ENCODE assay signal across 8 cellular contexts in the genomic region with DNA sequence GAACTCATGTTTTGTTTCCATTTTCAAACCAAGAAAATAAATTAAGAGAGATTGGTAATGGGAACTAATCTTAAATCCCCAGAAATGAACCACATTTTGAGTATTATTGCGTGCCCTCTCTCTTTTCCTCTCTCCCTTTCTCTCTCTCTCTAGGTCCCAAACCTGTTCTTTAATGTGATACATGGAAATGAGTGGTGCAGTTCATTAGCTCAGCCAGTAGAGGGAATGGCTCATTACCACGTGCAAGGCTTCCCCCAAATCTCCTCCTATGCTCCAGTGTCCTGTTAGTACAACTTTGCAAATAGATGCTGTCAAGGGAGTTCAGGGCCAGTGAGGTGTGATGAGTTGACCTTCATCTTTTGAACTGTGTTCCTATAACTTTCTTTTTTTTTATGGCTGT.
A peak's percentile ranks its signal among the peaks of the same experiment; 100 is the strongest.
DNase-seq lines count a peak whose midpoint lies in the region; ATAC-seq and TF ChIP-seq lines count a peak whose summit lies in the region.

No MANE protein-coding gene starts in this region.

- H3K23ac ChIP-seq in trophoblast cell (ENCODE audit: low read length): no peak overlapping the region

- no peaks in the 10 kb centered on the region for H3K27me3 ChIP-seq in CD8-positive, alpha-beta memory T cell (ENCODE audit: insufficient read depth, low read length, poor library complexity, severe bottlenecking)
- H3K27me3 ChIP-seq in OCI-LY3 (ENCODE audit: low read depth, low read length) (no peaks in the 10 kb centered on the region), endodermal cell (ENCODE audit: control insufficient read depth, insufficient read depth, low read length, poor library complexity, severe bottlenecking) (no peaks in the 10 kb centered on the region), trophoblast cell (ENCODE audit: insufficient read depth, low read length) (no peaks in the 10 kb centered on the region)

- peak overlapping the region in 2 of 8 donors; percentile 3 to 72 for H3K27ac Mint-ChIP-seq in CD8-positive, alpha-beta memory T cell
- no peak overlapping the region for H3K27ac Mint-ChIP-seq in endodermal cell

- H2BK120ac ChIP-seq in trophoblast cell (ENCODE audit: insufficient read depth, low read length, poor library complexity): no peak overlapping the region

- no peak overlapping the region for H3K4me3 ChIP-seq in CD8-positive, alpha-beta memory T cell (ENCODE audit: low read length)
- H3K4me3 ChIP-seq in OCI-LY3 (ENCODE audit: low read length) (no peak overlapping the region), endodermal cell (ENCODE audit: low read length) (no peak overlapping the region), trophoblast cell (ENCODE audit: low read depth, low read length) (no peak overlapping the region)

- H3K4me3 Mint-ChIP-seq in CD8-positive, alpha-beta memory T cell: no peak overlapping the region
- no peak overlapping the region for H3K4me3 Mint-ChIP-seq in endodermal cell

- peak in 3 of 5 donors; percentile 10 to 48 (median 13) for DNase-seq in CD8-positive, alpha-beta memory T cell
- DNase-seq in endodermal cell (peak; percentile 52), trophoblast cell (peak; percentile 16 to 59), C1 segment of cervical spinal cord (lab: John Stamatoyannopoulos, UW) (no peak), foreskin melanocyte (no peak)

- no peaks in the 10 kb centered on the region for H3K4me1 ChIP-seq in CD8-positive, alpha-beta memory T cell (ENCODE audit: insufficient read depth, low read length)
- H3K4me1 ChIP-seq in OCI-LY3 (ENCODE audit: low read length) (no peaks in the 10 kb centered on the region), endodermal cell (ENCODE audit: control insufficient read depth, insufficient read depth, low read length) (no peaks in the 10 kb centered on the region), trophoblast cell (ENCODE audit: control insufficient read depth in 1 of 2, insufficient read depth in 2 of 2, low read length in 2 of 2) (no peaks in the 10 kb centered on the region)

- no peak overlapping the region for H2BK5ac ChIP-seq in trophoblast cell (ENCODE audit: low read depth, low read length, poor library complexity)

- H4K8ac ChIP-seq in trophoblast cell (ENCODE audit: low read depth, low read length): no peak overlapping the region

- TF ChIP-seq CTCF in OCI-LY3 (IDR thresholded peaks at IDR 0.05; ENCODE audit: low read depth, low read length) (peak; percentile 46), endodermal cell (conservative IDR thresholded peaks at IDR 0.05) (peak; percentile 83)

- H3K9ac ChIP-seq in OCI-LY3 (ENCODE audit: low read length): no peak overlapping the region
- H3K9ac ChIP-seq in endodermal cell (ENCODE audit: extremely low read depth, low read length, poor library complexity, severe bottlenecking): no peak overlapping the region
- no peak overlapping the region for H3K9ac ChIP-seq in trophoblast cell (ENCODE audit: low read length)

- H4K20me1 ChIP-seq in OCI-LY3 (ENCODE audit: insufficient read depth, low read length): no peaks in the 10 kb centered on the region

- H4K12ac ChIP-seq in trophoblast cell (ENCODE audit: low read depth, low read length): no peak overlapping the region

- H2AFZ ChIP-seq in OCI-LY3 (ENCODE audit: low read depth, low read length) (no peak overlapping the region), trophoblast cell (ENCODE audit: insufficient read depth, low read length, poor library complexity) (no peak overlapping the region)

- H3K79me2 ChIP-seq in OCI-LY3 (ENCODE audit: low read length): no peaks in the 10 kb centered on the region
- no peaks in the 10 kb centered on the region for H3K79me2 ChIP-seq in trophoblast cell (ENCODE audit: control insufficient read depth, insufficient read depth, low read length, poor library complexity)

- 8% methylated on average over 1 of the region's 2 CpGs; no CpG with 5 or more reads in 1 of the 2 experiments for WGBS in endodermal cell (ENCODE audit: insufficient coverage in 1 of 2, insufficient read length in 1 of 2), 2 experiments
- WGBS in trophoblast cell (ENCODE audit: extremely low coverage, insufficient coverage, insufficient read length): no CpG with 5 or more reads among the region's 2 CpGs

- H3K14ac ChIP-seq in trophoblast cell (ENCODE audit: low read length): no peak overlapping the region

- peak; percentile 77 for ATAC-seq in GM18520 (IDR thresholded peaks at IDR 0.05; ENCODE audit: unreplicated experiment)
- peak; percentile 85 for ATAC-seq in HG03159 (IDR thresholded peaks at IDR 0.05; ENCODE audit: unreplicated experiment)

- H3K4me1 Mint-ChIP-seq in CD8-positive, alpha-beta memory T cell: peaks cover 0 to 7% (median 6%) of the 10 kb centered on the region in 3 donors
- no peaks in the 10 kb centered on the region for H3K4me1 Mint-ChIP-seq in endodermal cell

- peaks cover 1 to 5% of the 10 kb centered on the region in 2 donors for H3K27me3 Mint-ChIP-seq in CD8-positive, alpha-beta memory T cell
- peaks cover 1% of the 10 kb centered on the region for H3K27me3 Mint-ChIP-seq in endodermal cell (ENCODE audit: insufficient read depth)

- no peaks in the 10 kb centered on the region for H3K79me1 ChIP-seq in trophoblast cell (ENCODE audit: low read length)

- H3K4me2 ChIP-seq in OCI-LY3 (ENCODE audit: low read length): no peak overlapping the region
- no peak overlapping the region for H3K4me2 ChIP-seq in trophoblast cell (ENCODE audit: low read length)

- no peak overlapping the region for H2AK5ac ChIP-seq in trophoblast cell (ENCODE audit: low read length)

- POLR2A ChIA-PET in CD8-positive, alpha-beta memory T cell (lab: Charles Lee): no interaction called here

- no peak overlapping the region for H2BK12ac ChIP-seq in trophoblast cell (ENCODE audit: low read length)

- no peaks in the 10 kb centered on the region for H3K36me3 ChIP-seq in CD8-positive, alpha-beta memory T cell (ENCODE audit: insufficient read depth, low read length)
- H3K36me3 ChIP-seq in OCI-LY3 (replicated peaks; ENCODE audit: low read depth, low read length) (no peaks in the 10 kb centered on the region), endodermal cell (ENCODE audit: control insufficient read depth, insufficient read depth, low read length) (no peaks in the 10 kb centered on the region), trophoblast cell (ENCODE audit: control insufficient read depth in 1 of 2, insufficient read depth in 2 of 2, low read length in 2 of 2) (no peaks in the 10 kb centered on the region)

- no peaks in the 10 kb centered on the region for H3K9me3 ChIP-seq in CD8-positive, alpha-beta memory T cell (ENCODE audit: low read length)
- H3K9me3 ChIP-seq in OCI-LY3 (ENCODE audit: insufficient read depth, low read length): no peaks in the 10 kb centered on the region
- no peaks in the 10 kb centered on the region for H3K9me3 ChIP-seq in endodermal cell (ENCODE audit: control insufficient read depth, low read length)
- H3K9me3 ChIP-seq in trophoblast cell (ENCODE audit: insufficient read depth, low read depth, low read length): no peaks in the 10 kb centered on the region

- H3K27ac ChIP-seq in CD8-positive, alpha-beta memory T cell (ENCODE audit: low read depth, low read length): no peak overlapping the region
- H3K27ac ChIP-seq in OCI-LY3 (ENCODE audit: low read length): no peak overlapping the region
- no peak overlapping the region for H3K27ac ChIP-seq in endodermal cell (ENCODE audit: low read depth, low read length)
- no peak overlapping the region for H3K27ac ChIP-seq in trophoblast cell (ENCODE audit: low read depth, low read length)

- no peak overlapping the region for H3K18ac ChIP-seq in trophoblast cell (ENCODE audit: low read length)

- no peak overlapping the region for H4K91ac ChIP-seq in trophoblast cell (ENCODE audit: low read depth, low read length)

- no peaks in the 10 kb centered on the region for H3K36me3 Mint-ChIP-seq in CD8-positive, alpha-beta memory T cell
- H3K36me3 Mint-ChIP-seq in endodermal cell (ENCODE audit: low read depth): no peaks in the 10 kb centered on the region

- CTCF ChIA-PET in CD8-positive, alpha-beta memory T cell (lab: Charles Lee): interaction anchor here (0.9 kb wide), 1 partner anchor 431 kb away, joined by 3 read pairs; no protein-coding TSS in a partner anchor

- no peak overlapping the region for H3K4ac ChIP-seq in trophoblast cell (ENCODE audit: low read depth, low read length)

- H3K9me3 Mint-ChIP-seq in CD8-positive, alpha-beta memory T cell: no peaks in the 10 kb centered on the region
- H3K9me3 Mint-ChIP-seq in endodermal cell: no peaks in the 10 kb centered on the region

Comparison
In these comparisons a context has a peak if more than half of its experiments do, and no peak if none do; other contexts are left out.
1. DNase-seq: peak in CD8-positive, alpha-beta memory T cell (3 of 5), endodermal cell (single experiment) and trophoblast cell (2 of 2); none in C1 segment of cervical spinal cord (0 of 14) and foreskin melanocyte (single experiment).